ENCODE assay signal across 8 cellular contexts in genomic region chr6:99613398-99613704, GRCh38. TPM values are rescaled to one million over a fixed set of nuclear protein-coding genes. Genes with fewer than 3 reads are reported as not detected.
DNase-seq lines count a peak whose midpoint lies in the region; ATAC-seq and TF ChIP-seq lines count a peak whose summit lies in the region.

No MANE protein-coding gene starts in this region.

- no peak for TF ChIP-seq EP300 in Ishikawa (IDR thresholded peaks at IDR 0.05; ENCODE audit: borderline replicate concordance)

- peaks cover 1% of the 10 kb centered on the region for H3K9me3 Mint-ChIP-seq in activated naive CD4-positive, alpha-beta T cell treated with anti-CD3 and anti-CD28 coated beads for 36 hours

- peak overlapping the region; percentile 34 for H3K4me3 Mint-ChIP-seq in activated naive CD4-positive, alpha-beta T cell treated with anti-CD3 and anti-CD28 coated beads for 36 hours

- CTCF ChIA-PET in activated naive CD4-positive, alpha-beta T cell treated with anti-CD3 and anti-CD28 coated beads for 36 hours (lab: Charles Lee) = no interaction called here

- H3K36me3 ChIP-seq in iPS-15b (ENCODE audit: control insufficient read depth, insufficient read depth, low read length) = no peaks in the 10 kb centered on the region

- H3K27me3 ChIP-seq in iPS-15b (ENCODE audit: control insufficient read depth, insufficient read depth, low read length) = peaks cover 96% of the 10 kb centered on the region

- peak; percentile 45 for ATAC-seq in GM21717 (IDR thresholded peaks at IDR 0.05; ENCODE audit: unreplicated experiment)

- TF ChIP-seq RAD21 in Ishikawa (IDR thresholded peaks at IDR 0.05; ENCODE audit: low read depth) = peak; percentile 24; the same call in 1 of the 2 replicates

- DNase-seq in NCI-H748 (lab: John Stamatoyannopoulos, UW; ENCODE audit: unreplicated experiment) = peak; percentile 78
- no peak for DNase-seq in NCI-H748 treated with DMSO at 0.1 percent for 48 hours (lab: John Stamatoyannopoulos, UW)
- peak; percentile 35 for DNase-seq in activated naive CD4-positive, alpha-beta T cell treated with anti-CD3 and anti-CD28 coated beads for 36 hours
- DNase-seq in stimulated activated CD8-positive, alpha-beta memory T cell treated with anti-CD3 and anti-CD28 coated beads, Interleukin-4, amount 100 ng/mL, for 48 hours = peak; percentile 66
- no peak for DNase-seq in MV-4-11 (lab: John Stamatoyannopoulos, UW)

- peaks cover 3% of the 10 kb centered on the region for H3K9me3 ChIP-seq in iPS-15b (ENCODE audit: control insufficient read depth, insufficient read depth, low read length)

- peaks cover 70% of the 10 kb centered on the region for H3K27me3 Mint-ChIP-seq in activated naive CD4-positive, alpha-beta T cell treated with anti-CD3 and anti-CD28 coated beads for 36 hours (ENCODE audit: low read depth)

- H3K36me3 Mint-ChIP-seq in activated naive CD4-positive, alpha-beta T cell treated with anti-CD3 and anti-CD28 coated beads for 36 hours (ENCODE audit: low read depth) = peaks cover 1% of the 10 kb centered on the region

- H3K4me3 ChIP-seq in iPS-15b (ENCODE audit: low read depth, low read length) = peak overlapping the region; percentile 40

- no peak overlapping the region for H3K27ac Mint-ChIP-seq in activated naive CD4-positive, alpha-beta T cell treated with anti-CD3 and anti-CD28 coated beads for 36 hours

- no peak overlapping the region for H3K9ac ChIP-seq in iPS-15b (ENCODE audit: low read depth, low read length)

- intact Hi-C loops in activated naive CD4-positive, alpha-beta T cell treated with anti-CD3 and anti-CD28 coated beads for 36 hours (cut with micrococcal nuclease) = loop anchor here (2.0 to 5.0 kb wide), 2 partner anchors 147 to 281 kb away; no protein-coding TSS in a partner anchor

- H3K4me1 ChIP-seq in iPS-15b (ENCODE audit: control insufficient read depth, insufficient read depth, low read length) = peaks cover 10% of the 10 kb centered on the region

- peaks cover 30% of the 10 kb centered on the region for H3K4me1 Mint-ChIP-seq in activated naive CD4-positive, alpha-beta T cell treated with anti-CD3 and anti-CD28 coated beads for 36 hours (ENCODE audit: low read depth)

TF ChIP-seq in Ishikawa, 13 proteins besides CTCF, POLR2A, EP300 and RAD21:
- TF ChIP-seq NFIC (IDR thresholded peaks at IDR 0.05) = no peak
- no peak for TF ChIP-seq FOXM1 (IDR thresholded peaks at IDR 0.05; ENCODE audit: borderline replicate concordance, low read depth)
- TF ChIP-seq MAX (IDR thresholded peaks at IDR 0.05) = no peak

RNA-seq across cellular contexts. Expression of gene PRDM13, which starts 6.7 kb away (rescaled TPM):
- not detected for total RNA-seq in activated naive CD4-positive, alpha-beta T cell treated with anti-CD3 and anti-CD28 coated beads for 36 hours

RNA-seq across cellular contexts. Expression of gene CCNC, which starts 44.9 kb away (rescaled TPM):
- total RNA-seq in activated naive CD4-positive, alpha-beta T cell treated with anti-CD3 and anti-CD28 coated beads for 36 hours = 10 to 100 TPM; 51.6 to 51.8 TPM

Comparison
In these comparisons a context has a peak if more than half of its experiments do, and no peak if none do; other contexts are left out.
1. DNase-seq: peak in NCI-H748 (single experiment), activated naive CD4-positive, alpha-beta T cell treated with anti-CD3 and anti-CD28 coated beads for 36 hours (single experiment) and stimulated activated CD8-positive, alpha-beta memory T cell treated with anti-CD3 and anti-CD28 coated beads, Interleukin-4, amount 100 ng/mL, for 48 hours (single experiment); none in NCI-H748 treated with DMSO at 0.1 percent for 48 hours (single experiment) and MV-4-11 (single experiment).